22 cellular contexts compared by ENCODE assay signal in genomic region chr10:12800302-12800701, GRCh38.
DNase-seq lines count a peak whose midpoint lies in the region; TF ChIP-seq lines count a peak whose summit lies in the region.
"Had no signal": no experiment of that assay in that cellular context is flagged by ENCODE, and none has a peak within 500 bp of the region (broad histone marks: within the 10 kb centered on the region; RNA-seq: fewer than 3 reads in every experiment).

No MANE protein-coding gene starts in this region.

- H2BK120ac ChIP-seq in mesendoderm (ENCODE audit: low read depth, low read length): no peak overlapping the region

- no peak overlapping the region for H3K27ac ChIP-seq in mesendoderm (ENCODE audit: low read depth, low read length)
- H3K27ac ChIP-seq: GM23248, SJCRH30 had no signal

- no peaks in the 10 kb centered on the region for H3K79me2 ChIP-seq in mesendoderm (ENCODE audit: control insufficient read depth, insufficient read depth, low read length)

- no peak overlapping the region for H2BK5ac ChIP-seq in mesendoderm (ENCODE audit: low read length)

- no peaks in the 10 kb centered on the region for H3K9me3 Mint-ChIP-seq in nephron progenitor cell
- H3K9me3 Mint-ChIP-seq: activated naive CD4-positive, alpha-beta T cell treated with anti-CD3 and anti-CD28 coated beads, Interleukin-2, amount 10 ng/mL, durations not matched to agents 7 days and 5 days; activated T-cell treated with anti-CD3 and anti-CD28 coated beads, Interleukin-2, amount 50 U/mL, for 24 hours; CD8-positive, alpha-beta memory T cell; neural crest cell had no signal

- no peak overlapping the region for H3K4ac ChIP-seq in mesendoderm (ENCODE audit: low read depth, low read length)

- peak; percentile 28; the same call in 1 of the 2 replicates for TF ChIP-seq CTCF in BE2C (IDR thresholded peaks at IDR 0.05; ENCODE audit: low read depth, low read length)
- 0 out of 2 replicates have a peak, but pooled peaks have one; percentile 32 for TF ChIP-seq CTCF in LNCaP clone FGC (IDR thresholded peaks at IDR 0.05; ENCODE audit: control insufficient read depth, extremely low read depth, insufficient read depth)
- peak; percentile 36 for TF ChIP-seq CTCF in nephron progenitor cell (IDR thresholded peaks at IDR 0.05)

- whole genome bisulfite sequencing in mesendoderm (ENCODE audit: extremely low coverage, insufficient coverage, low lambda C conversion rate): no CpG with 5 or more reads among the region's 4 CpGs

- H3K4me1 ChIP-seq in BE2C (no peaks in the 10 kb centered on the region), mesendoderm (ENCODE audit: control insufficient read depth, low read depth, low read length) (no peaks in the 10 kb centered on the region)

- no peak overlapping the region for H3K18ac ChIP-seq in mesendoderm (ENCODE audit: low read length)

- H3K4me3 ChIP-seq in BE2C (ENCODE audit: low read depth, low read length) (no peak overlapping the region), LNCaP clone FGC (ENCODE audit: low read depth, low read length) (no peak overlapping the region), mesendoderm (ENCODE audit: low read length) (no peak overlapping the region)
- H3K4me3 ChIP-seq: GM23248, SJCRH30 had no signal

- H3K36me3 ChIP-seq in BE2C (no peaks in the 10 kb centered on the region), mesendoderm (ENCODE audit: control insufficient read depth, insufficient read depth, low read length) (no peaks in the 10 kb centered on the region)
- H3K36me3 ChIP-seq: SJCRH30 had no signal

- H3K4me1 Mint-ChIP-seq in nephron progenitor cell: peaks cover 71% of the 10 kb centered on the region
- H3K4me1 Mint-ChIP-seq: activated naive CD4-positive, alpha-beta T cell treated with anti-CD3 and anti-CD28 coated beads, Interleukin-2, amount 10 ng/mL, durations not matched to agents 7 days and 5 days; CD8-positive, alpha-beta memory T cell had no signal

- H3K4me2 ChIP-seq in mesendoderm (ENCODE audit: low read length): no peak overlapping the region

- DNase-seq in BE2C (no peak), LNCaP clone FGC (ENCODE audit: low read depth) (no peak), dermis blood vessel endothelial cell (peak; percentile 12), nephron progenitor cell (no peak), inferior parietal cortex (ENCODE audit: extremely low spot score) (no peak), posterior cingulate gyrus (no peak), erythroblast (lab: John Stamatoyannopoulos, UW) (no peak), mesendoderm (no peak)
- DNase-seq: activated CD4-positive, CD25-positive, alpha-beta regulatory T cell; activated CD8-positive, alpha-beta T cell treated with anti-CD3 and anti-CD28 coated beads, Interleukin-2, amount 10 ng/mL, durations not matched to agents 7 days and 5 days; activated naive CD4-positive, alpha-beta T cell treated with anti-CD3 and anti-CD28 coated beads, Interleukin-2, amount 10 ng/mL, durations not matched to agents 7 days and 5 days; activated T-cell treated with anti-CD3 and anti-CD28 coated beads, Interleukin-2, amount 50 U/mL, for 24 hours; anterior cingulate cortex; CD8-positive, alpha-beta memory T cell; DND-41; GM23248; midbrain; NCI-H1105 treated with DMSO at 0.1 percent for 48 hours; OCI-M1; SJCRH30; substantia nigra had no signal

- peaks cover 4% of the 10 kb centered on the region for H3K27me3 Mint-ChIP-seq in nephron progenitor cell (ENCODE audit: low read depth, poor library complexity)
- H3K27me3 Mint-ChIP-seq: activated naive CD4-positive, alpha-beta T cell treated with anti-CD3 and anti-CD28 coated beads, Interleukin-2, amount 10 ng/mL, durations not matched to agents 7 days and 5 days; activated T-cell treated with anti-CD3 and anti-CD28 coated beads, Interleukin-2, amount 50 U/mL, for 24 hours had no signal

- no peak overlapping the region for H3K23ac ChIP-seq in mesendoderm (ENCODE audit: low read length)

- H3K27me3 ChIP-seq in BE2C: no peaks in the 10 kb centered on the region
- H3K27me3 ChIP-seq in mesendoderm (ENCODE audit: insufficient read depth, low read length, poor library complexity): no peaks in the 10 kb centered on the region
- H3K27me3 ChIP-seq: SJCRH30 had no signal

- no peaks in the 10 kb centered on the region for H3K9me3 ChIP-seq in BE2C
- H3K9me3 ChIP-seq: SJCRH30 had no signal

- H2AK5ac ChIP-seq in mesendoderm (ENCODE audit: low read length): no peak overlapping the region

- no peak overlapping the region for H3K27ac Mint-ChIP-seq in nephron progenitor cell
- H3K27ac Mint-ChIP-seq: activated CD8-positive, alpha-beta T cell treated with anti-CD3 and anti-CD28 coated beads, Interleukin-2, amount 10 ng/mL, durations not matched to agents 7 days and 5 days; activated naive CD4-positive, alpha-beta T cell treated with anti-CD3 and anti-CD28 coated beads, Interleukin-2, amount 10 ng/mL, durations not matched to agents 7 days and 5 days; activated T-cell treated with anti-CD3 and anti-CD28 coated beads, Interleukin-2, amount 50 U/mL, for 24 hours had no signal

- H3K9ac ChIP-seq in mesendoderm (ENCODE audit: low read length): no peak overlapping the region
- H3K9ac ChIP-seq: GM23248 had no signal

- intact Hi-C loops in posterior cingulate gyrus (cut with DNase I): no loop called here

- no peak for TF ChIP-seq POLR2A in erythroblast (IDR thresholded peaks at IDR 0.05; ENCODE audit: low read length)

- no peak overlapping the region for H3K4me3 Mint-ChIP-seq in nephron progenitor cell
- H3K4me3 Mint-ChIP-seq: activated CD8-positive, alpha-beta T cell treated with anti-CD3 and anti-CD28 coated beads, Interleukin-2, amount 10 ng/mL, durations not matched to agents 7 days and 5 days; activated naive CD4-positive, alpha-beta T cell treated with anti-CD3 and anti-CD28 coated beads, Interleukin-2, amount 10 ng/mL, durations not matched to agents 7 days and 5 days; activated T-cell treated with anti-CD3 and anti-CD28 coated beads, Interleukin-2, amount 50 U/mL, for 24 hours; CD8-positive, alpha-beta memory T cell; neural crest cell had no signal

- H4K5ac ChIP-seq in mesendoderm (ENCODE audit: low read length): no peak overlapping the region

- no peaks in the 10 kb centered on the region for H3K79me1 ChIP-seq in mesendoderm (ENCODE audit: low read length)

- H2BK15ac ChIP-seq in mesendoderm (replicated peaks; ENCODE audit: low read depth): no peak overlapping the region

- no peak overlapping the region for H3K56ac ChIP-seq in mesendoderm (ENCODE audit: low read length)

- H3K36me3 Mint-ChIP-seq in nephron progenitor cell (ENCODE audit: low read depth): no peaks in the 10 kb centered on the region
- H3K36me3 Mint-ChIP-seq: activated naive CD4-positive, alpha-beta T cell treated with anti-CD3 and anti-CD28 coated beads, Interleukin-2, amount 10 ng/mL, durations not matched to agents 7 days and 5 days had no signal

- no peak overlapping the region for H4K8ac ChIP-seq in mesendoderm (ENCODE audit: low read depth, low read length)
